In genomic region chr15:76942331-76942730, GRCh38 we compare ENCODE assay signal across 35 cellular contexts. TPM values are rescaled to one million over a fixed set of nuclear protein-coding genes. Genes with fewer than 3 reads are reported as not detected.
"Had no signal": no experiment of that assay in that cellular context is flagged by ENCODE, and none has a peak within 500 bp of the region (broad histone marks: within the 10 kb centered on the region; RNA-seq: fewer than 3 reads in every experiment).

No MANE protein-coding gene starts in this region.

- H3K27ac Mint-ChIP-seq: activated B cell treated with CpG ODN at 0.5 μM for 24 hours; activated CD4-positive, alpha-beta memory T cell treated with anti-CD3 and anti-CD28 coated beads for 36 hours; activated CD8-positive, alpha-beta memory T cell treated with anti-CD3 and anti-CD28 coated beads, Interleukin-2, amount 10 ng/mL, durations not matched to agents 7 days and 5 days; activated T-cell treated with anti-CD3 and anti-CD28 coated beads, Interleukin-2, amount 50 U/mL, for 72 hours; activated T-helper 17 cell treated with anti-CD3 and anti-CD28 coated beads, Interleukin-2, amount 50 U/mL, for 72 hours had no signal

- H3K27ac ChIP-seq: adrenal gland, body of pancreas, Peyer's patch, SJSA1, VCaP had no signal

- ATAC-seq: activated CD8-positive, alpha-beta memory T cell treated with anti-CD3 and anti-CD28 coated beads, Interleukin-2, amount 10 ng/mL, durations not matched to agents 7 days and 5 days; activated T-cell treated with anti-CD3 and anti-CD28 coated beads, Interleukin-2, amount 50 U/mL, for 72 hours; activated T-helper 17 cell treated with anti-CD3 and anti-CD28 coated beads, Interleukin-2, amount 50 U/mL, for 72 hours; body of pancreas; SK-N-SH treated with all-trans-retinoic acid at 6 μM for 48 hours; T-cell had no signal

- H3K4me3 ChIP-seq: adrenal gland, body of pancreas, Peyer's patch, SJSA1 had no signal

- H3K4me1 ChIP-seq: adrenal gland, body of pancreas, Peyer's patch, SJSA1 had no signal

- DNase-seq: activated B cell treated with CpG ODN at 0.5 μM for 24 hours; activated CD4-positive, alpha-beta memory T cell treated with anti-CD3 and anti-CD28 coated beads for 36 hours; activated CD4-positive, alpha-beta T cell treated with anti-CD3 and anti-CD28 coated beads for 4 hours; activated CD4-positive, alpha-beta T cell treated with anti-CD3 and anti-CD28 coated beads, Interleukin-2, amount 50 U/mL, for 1 hour; activated CD4-positive, CD25-positive, alpha-beta regulatory T cell treated with anti-CD3 and anti-CD28 coated beads, Interleukin-2, amount 50 U/mL, for 72 hours; activated CD8-positive, alpha-beta memory T cell treated with anti-CD3 and anti-CD28 coated beads for 24 hours; activated CD8-positive, alpha-beta memory T cell treated with anti-CD3 and anti-CD28 coated beads, Interleukin-2, amount 10 ng/mL, durations not matched to agents 7 days and 5 days; activated CD8-positive, alpha-beta memory T cell treated with anti-CD3 and anti-CD28 coated beads, Interleukin-2, amount 50 U/mL, for 48 hours; activated effector memory CD4-positive, alpha-beta T cell treated with anti-CD3 and anti-CD28 coated beads, Interleukin-2, amount 50 U/mL, for 16 hours; activated naive CD4-positive, alpha-beta T cell; activated naive CD4-positive, alpha-beta T cell treated with anti-CD3 and anti-CD28 coated beads, Interleukin-2, amount 50 U/mL, for 16 hours; activated T-cell treated with anti-CD3 and anti-CD28 coated beads, Interleukin-2, amount 50 U/mL, for 72 hours; adrenal gland; body of pancreas; central memory CD4-positive, alpha-beta T cell; Karpas-422; NCI-H1105; NCI-H1417 treated with DMSO at 0.1 percent for 48 hours; NCI-H1694; NCI-H1930; NCI-H345; NCI-H524 treated with DMSO at 0.1 percent for 48 hours; Peyer's patch; RPMI8226; SHP77 treated with DMSO at 0.1 percent for 48 hours; T-cell; T-helper 2 cell; T-helper 9 cell had no signal

- H3K9me3 Mint-ChIP-seq: activated B cell treated with CpG ODN at 0.5 μM for 24 hours; activated CD4-positive, alpha-beta memory T cell treated with anti-CD3 and anti-CD28 coated beads for 36 hours; activated T-cell treated with anti-CD3 and anti-CD28 coated beads, Interleukin-2, amount 50 U/mL, for 72 hours; activated T-helper 17 cell treated with anti-CD3 and anti-CD28 coated beads, Interleukin-2, amount 50 U/mL, for 72 hours; T-cell had no signal

- H3K27me3 Mint-ChIP-seq: activated B cell treated with CpG ODN at 0.5 μM for 24 hours; activated CD4-positive, alpha-beta memory T cell treated with anti-CD3 and anti-CD28 coated beads for 36 hours; activated CD8-positive, alpha-beta memory T cell treated with anti-CD3 and anti-CD28 coated beads, Interleukin-2, amount 10 ng/mL, durations not matched to agents 7 days and 5 days; activated T-helper 17 cell treated with anti-CD3 and anti-CD28 coated beads, Interleukin-2, amount 50 U/mL, for 72 hours; T-cell had no signal

- H3K4me3 Mint-ChIP-seq: activated B cell treated with CpG ODN at 0.5 μM for 24 hours; activated CD4-positive, alpha-beta memory T cell treated with anti-CD3 and anti-CD28 coated beads for 36 hours; activated CD8-positive, alpha-beta memory T cell treated with anti-CD3 and anti-CD28 coated beads, Interleukin-2, amount 10 ng/mL, durations not matched to agents 7 days and 5 days; activated T-cell treated with anti-CD3 and anti-CD28 coated beads, Interleukin-2, amount 50 U/mL, for 72 hours; activated T-helper 17 cell treated with anti-CD3 and anti-CD28 coated beads, Interleukin-2, amount 50 U/mL, for 72 hours; T-cell had no signal

- H3K27me3 ChIP-seq: adrenal gland, body of pancreas, Peyer's patch, SJSA1 had no signal

- H3K9me3 ChIP-seq: adrenal gland, body of pancreas, Peyer's patch, SJSA1 had no signal

RNA-seq across cellular contexts. Expression of gene PSTPIP1, which starts 52.6 kb away (rescaled TPM):
- total RNA-seq: astrocyte, bronchial epithelial cell, NCI-H460, SJSA1 had no signal
